Comparison of ENCODE assay signal across 23 cellular contexts in genomic region chr4:136183513-136183912, GRCh38.
"Had no signal": no experiment of that assay in that cellular context is flagged by ENCODE, and none has a peak within 500 bp of the region (broad histone marks: within the 10 kb centered on the region; RNA-seq: fewer than 3 reads in every experiment).

No MANE protein-coding gene starts in this region.

- H3K27ac Mint-ChIP-seq: activated naive CD8-positive, alpha-beta T cell treated with anti-CD3 and anti-CD28 coated beads, Interleukin-2, amount 50 U/mL, for 24 hours; effector memory CD8-positive, alpha-beta T cell; memory B cell; naive thymus-derived CD8-positive, alpha-beta T cell; stimulated activated naive B cell treated with anti-CD40 and anti-IgM and Interleukin-4, amounts not matched to agents 10 μg/mL and 1 μg/mL and 100 μg/mL, for 72 hours had no signal

- H3K27ac ChIP-seq: ascending aorta, epithelial cell of prostate, gastrocnemius medialis, heart right ventricle, left lung, neutrophil, skin epidermis, tibial artery had no signal

- H3K27me3 Mint-ChIP-seq: activated naive CD8-positive, alpha-beta T cell treated with anti-CD3 and anti-CD28 coated beads, Interleukin-2, amount 50 U/mL, for 24 hours; effector memory CD8-positive, alpha-beta T cell; memory B cell; naive thymus-derived CD8-positive, alpha-beta T cell; stimulated activated naive B cell treated with anti-CD40 and anti-IgM and Interleukin-4, amounts not matched to agents 10 μg/mL and 1 μg/mL and 100 μg/mL, for 72 hours had no signal

- H3K4me1 ChIP-seq: ascending aorta, gastrocnemius medialis, heart right ventricle, left lung, tibial artery had no signal

- H3K4me3 Mint-ChIP-seq: activated naive CD8-positive, alpha-beta T cell treated with anti-CD3 and anti-CD28 coated beads, Interleukin-2, amount 50 U/mL, for 24 hours; effector memory CD8-positive, alpha-beta T cell; memory B cell; naive thymus-derived CD8-positive, alpha-beta T cell; stimulated activated naive B cell treated with anti-CD40 and anti-IgM and Interleukin-4, amounts not matched to agents 10 μg/mL and 1 μg/mL and 100 μg/mL, for 72 hours had no signal

- H3K36me3 ChIP-seq: ascending aorta, gastrocnemius medialis, heart right ventricle, left lung, neutrophil, tibial artery had no signal

- H3K9me3 ChIP-seq: gastrocnemius medialis, left lung, neutrophil, tibial artery had no signal

- H3K4me3 ChIP-seq: ascending aorta, gastrocnemius medialis, heart right ventricle, left lung, skin epidermis, tibial artery had no signal

- FAIRE-seq: bronchial epithelial cell, urothelium cell line had no signal

- DNase-seq: activated CD4-positive, alpha-beta T cell treated with anti-CD3 and anti-CD28 coated beads for 1 hour; activated CD4-positive, alpha-beta T cell treated with anti-CD3 and anti-CD28 coated beads, Interleukin-2, amount 50 U/mL, for 4 hours; activated naive CD4-positive, alpha-beta T cell; activated naive CD8-positive, alpha-beta T cell treated with anti-CD3 and anti-CD28 coated beads, Interleukin-2, amount 50 U/mL, for 24 hours; activated T-cell treated with anti-CD3 and anti-CD28 coated beads for 4 hours; dermis blood vessel endothelial cell; effector memory CD8-positive, alpha-beta T cell; gastrocnemius medialis; heart right ventricle; kidney; left lung; naive thymus-derived CD8-positive, alpha-beta T cell; stimulated activated CD4-positive, alpha-beta T cell treated with anti-CD3 and anti-CD28 coated beads, Interleukin-15, amount 100 ng/mL, for 24 hours; stimulated activated CD4-positive, alpha-beta T cell treated with anti-CD3 and anti-CD28 coated beads, Interleukin-4, amount 100 ng/mL, for 1 hour; stimulated activated naive B cell treated with anti-CD40 and anti-IgM and Interleukin-4, amounts not matched to agents 10 μg/mL and 1 μg/mL and 100 μg/mL, for 72 hours; tibial artery had no signal

- H3K4me1 Mint-ChIP-seq: activated naive CD8-positive, alpha-beta T cell treated with anti-CD3 and anti-CD28 coated beads, Interleukin-2, amount 50 U/mL, for 24 hours; memory B cell; stimulated activated naive B cell treated with anti-CD40 and anti-IgM and Interleukin-4, amounts not matched to agents 10 μg/mL and 1 μg/mL and 100 μg/mL, for 72 hours had no signal

- H3K36me3 Mint-ChIP-seq: memory B cell; naive thymus-derived CD8-positive, alpha-beta T cell; stimulated activated naive B cell treated with anti-CD40 and anti-IgM and Interleukin-4, amounts not matched to agents 10 μg/mL and 1 μg/mL and 100 μg/mL, for 72 hours had no signal

- H3K27me3 ChIP-seq: ascending aorta, gastrocnemius medialis, heart right ventricle, left lung, neutrophil, tibial artery had no signal

- ATAC-seq: activated naive CD8-positive, alpha-beta T cell treated with anti-CD3 and anti-CD28 coated beads, Interleukin-2, amount 50 U/mL, for 24 hours; effector memory CD8-positive, alpha-beta T cell; gastrocnemius medialis; heart right ventricle; left lung; naive thymus-derived CD8-positive, alpha-beta T cell; stimulated activated naive B cell treated with anti-CD40 and anti-IgM and Interleukin-4, amounts not matched to agents 10 μg/mL and 1 μg/mL and 100 μg/mL, for 72 hours had no signal
